In the genomic region with DNA sequence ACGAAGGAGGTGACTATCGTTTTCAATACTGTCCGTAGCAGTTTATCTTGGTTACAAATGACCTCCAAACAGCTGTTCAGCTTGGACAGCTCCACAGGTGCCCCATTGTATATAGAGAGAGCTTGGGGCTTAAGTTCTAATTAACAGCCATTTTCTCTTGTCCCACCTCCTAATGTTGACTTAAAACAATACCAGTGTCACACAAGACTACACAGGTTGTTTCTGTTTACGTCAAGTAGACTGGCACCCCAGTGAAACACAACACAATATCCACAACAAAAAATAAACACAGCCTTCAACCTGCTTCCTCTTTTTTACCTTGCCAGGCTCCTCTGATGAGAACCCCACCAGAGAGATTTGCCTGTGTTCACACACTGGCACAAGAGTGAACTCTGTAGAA, we compare ENCODE assay signal across 2 cellular contexts.
TF ChIP-seq lines count a peak whose summit lies in the region.

No MANE protein-coding gene starts in this region.

TF ChIP-seq in HEK293, 187 proteins besides CTCF, POLR2A, EP300 and RAD21 (continued from another document):
- TF ChIP-seq, protein P1, sequence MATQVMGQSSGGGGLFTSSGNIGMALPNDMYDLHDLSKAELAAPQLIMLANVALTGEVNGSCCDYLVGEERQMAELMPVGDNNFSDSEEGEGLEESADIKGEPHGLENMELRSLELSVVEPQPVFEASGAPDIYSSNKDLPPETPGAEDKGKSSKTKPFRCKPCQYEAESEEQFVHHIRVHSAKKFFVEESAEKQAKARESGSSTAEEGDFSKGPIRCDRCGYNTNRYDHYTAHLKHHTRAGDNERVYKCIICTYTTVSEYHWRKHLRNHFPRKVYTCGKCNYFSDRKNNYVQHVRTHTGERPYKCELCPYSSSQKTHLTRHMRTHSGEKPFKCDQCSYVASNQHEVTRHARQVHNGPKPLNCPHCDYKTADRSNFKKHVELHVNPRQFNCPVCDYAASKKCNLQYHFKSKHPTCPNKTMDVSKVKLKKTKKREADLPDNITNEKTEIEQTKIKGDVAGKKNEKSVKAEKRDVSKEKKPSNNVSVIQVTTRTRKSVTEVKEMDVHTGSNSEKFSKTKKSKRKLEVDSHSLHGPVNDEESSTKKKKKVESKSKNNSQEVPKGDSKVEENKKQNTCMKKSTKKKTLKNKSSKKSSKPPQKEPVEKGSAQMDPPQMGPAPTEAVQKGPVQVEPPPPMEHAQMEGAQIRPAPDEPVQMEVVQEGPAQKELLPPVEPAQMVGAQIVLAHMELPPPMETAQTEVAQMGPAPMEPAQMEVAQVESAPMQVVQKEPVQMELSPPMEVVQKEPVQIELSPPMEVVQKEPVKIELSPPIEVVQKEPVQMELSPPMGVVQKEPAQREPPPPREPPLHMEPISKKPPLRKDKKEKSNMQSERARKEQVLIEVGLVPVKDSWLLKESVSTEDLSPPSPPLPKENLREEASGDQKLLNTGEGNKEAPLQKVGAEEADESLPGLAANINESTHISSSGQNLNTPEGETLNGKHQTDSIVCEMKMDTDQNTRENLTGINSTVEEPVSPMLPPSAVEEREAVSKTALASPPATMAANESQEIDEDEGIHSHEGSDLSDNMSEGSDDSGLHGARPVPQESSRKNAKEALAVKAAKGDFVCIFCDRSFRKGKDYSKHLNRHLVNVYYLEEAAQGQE (tag by site-specific recombination; IDR thresholded peaks at IDR 0.05) = peak; percentile 71
- TF ChIP-seq ZSCAN30 (tag by site-specific recombination; IDR thresholded peaks at IDR 0.05) (no peak), ZNF350 (tag by site-specific recombination; IDR thresholded peaks at IDR 0.05) (no peak)

TF ChIP-seq in HepG2, 621 proteins besides CTCF, POLR2A, EP300 and RAD21:
- TF ChIP-seq, protein P2, sequence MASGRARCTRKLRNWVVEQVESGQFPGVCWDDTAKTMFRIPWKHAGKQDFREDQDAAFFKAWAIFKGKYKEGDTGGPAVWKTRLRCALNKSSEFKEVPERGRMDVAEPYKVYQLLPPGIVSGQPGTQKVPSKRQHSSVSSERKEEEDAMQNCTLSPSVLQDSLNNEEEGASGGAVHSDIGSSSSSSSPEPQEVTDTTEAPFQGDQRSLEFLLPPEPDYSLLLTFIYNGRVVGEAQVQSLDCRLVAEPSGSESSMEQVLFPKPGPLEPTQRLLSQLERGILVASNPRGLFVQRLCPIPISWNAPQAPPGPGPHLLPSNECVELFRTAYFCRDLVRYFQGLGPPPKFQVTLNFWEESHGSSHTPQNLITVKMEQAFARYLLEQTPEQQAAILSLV (CRISPR knock-in tag; IDR thresholded peaks at IDR 0.05; ENCODE audit: borderline replicate concordance) = no peak
- TF ChIP-seq MIER2 (CRISPR knock-in tag; IDR thresholded peaks at IDR 0.05) = 0 out of 2 replicates have a peak, but pooled peaks have one; percentile 36
- TF ChIP-seq, protein P1 (IDR thresholded peaks at IDR 0.05; ENCODE audit: borderline replicate concordance in 1 of 2, low read depth in 1 of 2, low read length in 2 of 2) = peak in 1 of 2 experiments; percentile 77; a peak in 3 of 4 replicates
TF ChIP-seq in HepG2: peak in this region for 2.
